8 cellular contexts compared by ENCODE assay signal in the genomic region with DNA sequence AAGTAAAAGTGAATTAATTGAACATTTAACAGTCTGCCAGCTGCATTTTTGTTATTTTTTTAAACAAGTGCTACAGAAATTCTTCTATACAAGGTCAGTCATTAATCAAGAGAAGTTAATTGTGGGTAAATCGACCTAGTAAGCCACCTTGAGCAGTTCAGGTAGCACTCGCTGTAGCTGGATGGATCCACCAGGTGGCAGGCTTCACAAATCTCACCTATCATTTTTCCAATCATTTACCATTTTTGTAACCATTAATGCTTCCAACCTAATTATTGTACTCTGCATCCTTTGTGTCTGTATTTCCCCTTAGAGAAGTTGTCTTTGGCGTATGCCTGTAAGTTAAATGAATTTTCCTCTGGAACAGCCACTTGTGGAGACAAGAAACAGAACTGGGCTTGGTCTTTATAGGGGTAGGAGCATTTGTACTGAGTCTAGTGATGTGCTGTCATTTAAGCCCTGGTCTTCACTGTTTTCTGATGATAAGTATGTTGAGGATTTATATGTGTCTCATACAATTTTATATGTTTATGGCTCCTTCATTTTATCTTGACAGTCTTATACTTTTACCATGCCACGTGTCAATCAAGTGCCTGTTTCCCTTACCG. TPM values are rescaled to one million over a fixed set of nuclear protein-coding genes. Genes with fewer than 3 reads are reported as not detected.
DNase-seq lines count a peak whose midpoint lies in the region; ATAC-seq and TF ChIP-seq lines count a peak whose summit lies in the region.

No MANE protein-coding gene starts in this region.

- peak; percentile 60 for DNase-seq in BE2C
- peak; percentile 32 for DNase-seq in IMR-90
- DNase-seq in WERI-Rb-1, result peak; percentile 32
- DNase-seq in cerebellum (ENCODE audit: low spot score), result peak; percentile 44
- peak; percentile 13 for DNase-seq in middle frontal gyrus (ENCODE audit: extremely low spot score, low spot score)
- DNase-seq in aorta, result no peak
- DNase-seq in GDM1 (lab: John Stamatoyannopoulos, UW), result no peak

- H3K9ac ChIP-seq in IMR-90 (ENCODE audit: low read depth, low read length), result no peak overlapping the region

- no peak overlapping the region for H2BK5ac ChIP-seq in IMR-90 (ENCODE audit: low read depth, low read length, poor library complexity, severe bottlenecking)

- ATAC-seq in GM18907 (IDR thresholded peaks at IDR 0.05; ENCODE audit: unreplicated experiment) (peak; percentile 67), IMR-90 (ENCODE audit: low read depth) (peak; percentile 40; the same call in 1 of the 2 replicates), aorta (ENCODE audit: low FRiP score) (peak; percentile 60)

- H3K18ac ChIP-seq in IMR-90 (ENCODE audit: low read depth, low read length), result no peak overlapping the region

- H2BK120ac ChIP-seq in IMR-90 (ENCODE audit: low read depth, low read length), result no peak overlapping the region

- H3K9me1 ChIP-seq in IMR-90 (ENCODE audit: insufficient read depth, low read length), result no peaks in the 10 kb centered on the region

- H4K20me1 ChIP-seq in IMR-90 (ENCODE audit: insufficient read depth, low read length), result no peaks in the 10 kb centered on the region

- dilution Hi-C loops in IMR-90 (cut with HindIII; ENCODE audit: low sequenced_read_pairs, unreplicated experiment), result no loop called here

- no peak overlapping the region for H2AFZ ChIP-seq in IMR-90 (replicated peaks; ENCODE audit: low read length, poor library complexity)

- intact Hi-C loops in IMR-90 (cut with micrococcal nuclease), result loop anchor here (1.0 to 2.0 kb wide), 2 partner anchors 52 to 1096 kb away; no protein-coding TSS in a partner anchor
- intact Hi-C loops in aorta (cut with DNase I), result loop anchor here (2.0 kb wide), 1 partner anchor 52 kb away; no protein-coding TSS in a partner anchor

- no CpG with 5 or more reads among the region's 5 CpGs for WGBS in IMR-90 (ENCODE audit: extremely low coverage in 2 of 2, insufficient read length in 1 of 2), 2 experiments
- WGBS in aorta, 2 donors, result 59 to 63% methylated on average over 5 of the region's 5 CpGs

- CTCF ChIA-PET in IMR-90 (lab: Yijun Ruan, JAX), result interaction anchor here (0.6 to 1.4 kb wide), 3 partner anchors 10 to 465 kb away, joined by 3 to 5 read pairs (median 3); no protein-coding TSS in a partner anchor

- H4K91ac ChIP-seq in IMR-90 (ENCODE audit: insufficient read depth, low read depth, low read length), result no peak overlapping the region

- H3K14ac ChIP-seq in IMR-90 (replicated peaks; ENCODE audit: low read depth, low read length), result no peak overlapping the region

- no peak overlapping the region for H3K56ac ChIP-seq in IMR-90 (ENCODE audit: extremely low read depth, insufficient read depth, low read length)

- TF ChIP-seq RAD21 in IMR-90 (IDR thresholded peaks at IDR 0.05; ENCODE audit: low read length), result peak; percentile 57

- no peak overlapping the region for H2BK15ac ChIP-seq in IMR-90 (ENCODE audit: low read depth, low read length)

- in situ Hi-C loops in IMR-90 (cut with MboI; ENCODE audit: low sequenced_read_pairs), result no loop called here

- H3K79me1 ChIP-seq in IMR-90 (ENCODE audit: low read depth in 1 of 2, low read length in 2 of 2), result no peaks in the 10 kb centered on the region; a peak in 1 of 4 replicates

- no TSS peak for BruUV-seq in IMR-90 (replicated peaks; lab: Mats Ljungman, UMichigan)

- H3K4me2 ChIP-seq in IMR-90 (ENCODE audit: low read depth, low read length), result no peak overlapping the region

- no peak overlapping the region for H2BK20ac ChIP-seq in IMR-90 (ENCODE audit: low read depth, low read length)

- H4K5ac ChIP-seq in IMR-90 (ENCODE audit: low read depth, low read length), result no peak overlapping the region

- H3K36me3 ChIP-seq in BE2C (no peaks in the 10 kb centered on the region), IMR-90 (ENCODE audit: control insufficient read depth, insufficient read depth, low read length) (peaks cover 9% of the 10 kb centered on the region), WERI-Rb-1 (no peaks in the 10 kb centered on the region), aorta (ENCODE audit: control insufficient read depth in 1 of 2, insufficient read depth in 2 of 2, low read length in 1 of 2) (peaks cover 0 to 11% of the 10 kb centered on the region in 2 donors)

- TF ChIP-seq CTCF in BE2C (IDR thresholded peaks at IDR 0.05; ENCODE audit: low read depth, low read length), result peak; percentile 91
- peak; percentile 65 for TF ChIP-seq CTCF in IMR-90 (conservative IDR thresholded peaks at IDR 0.05; ENCODE audit: low read depth, low read length)
- TF ChIP-seq CTCF in WERI-Rb-1 (IDR thresholded peaks at IDR 0.05; ENCODE audit: low read depth, low read length), result peak; percentile 74

- H3K4me1 ChIP-seq in BE2C, result peaks cover 13% of the 10 kb centered on the region
- H3K4me1 ChIP-seq in IMR-90 (ENCODE audit: control insufficient read depth, insufficient read depth, low read length), result no peaks in the 10 kb centered on the region
- H3K4me1 ChIP-seq in aorta (ENCODE audit: control insufficient read depth in 1 of 2, insufficient read depth in 2 of 2, low read length in 2 of 2), result no peaks in the 10 kb centered on the region

- H3K23ac ChIP-seq in IMR-90 (ENCODE audit: low read depth, low read length), result no peak overlapping the region

- POLR2A ChIA-PET in IMR-90 (lab: Charles Lee; ENCODE audit: unreplicated experiment), result no interaction called here

- no peak for TF ChIP-seq POLR2A in IMR-90 (IDR thresholded peaks at IDR 0.05; ENCODE audit: low read depth, low read length)

- H2AK5ac ChIP-seq in IMR-90 (ENCODE audit: low read depth, low read length), result no peak overlapping the region

- H3K27ac ChIP-seq in IMR-90 (ENCODE audit: insufficient read depth, low read length), result no peak overlapping the region
- no peak overlapping the region for H3K27ac ChIP-seq in WERI-Rb-1
- no peak overlapping the region for H3K27ac ChIP-seq in aorta (ENCODE audit: low read depth in 1 of 2, low read length in 2 of 2)

- H3K27me3 ChIP-seq in BE2C (no peaks in the 10 kb centered on the region), IMR-90 (ENCODE audit: control insufficient read depth, insufficient read depth, low read length) (no peaks in the 10 kb centered on the region), WERI-Rb-1 (ENCODE audit: insufficient read depth, low read depth, severe bottlenecking) (no peaks in the 10 kb centered on the region), aorta (ENCODE audit: control insufficient read depth in 1 of 2, insufficient read depth in 2 of 2, low read length in 1 of 2) (no peaks in the 10 kb centered on the region)

- H2AK9ac ChIP-seq in IMR-90 (replicated peaks; ENCODE audit: low read depth, low read length, poor library complexity), result no peak overlapping the region

- H3K4me3 ChIP-seq in BE2C (ENCODE audit: low read depth, low read length) (no peak overlapping the region), IMR-90 (ENCODE audit: insufficient read depth, low read depth, low read length) (no peak overlapping the region), WERI-Rb-1 (ENCODE audit: low read depth, low read length) (no peak overlapping the region), aorta (ENCODE audit: low read length in 2 of 2) (no peak overlapping the region)

- no peak overlapping the region for H4K8ac ChIP-seq in IMR-90 (ENCODE audit: low read depth in 2 of 2, low read length in 2 of 2)

- no peaks in the 10 kb centered on the region for H3K9me3 ChIP-seq in BE2C
- no peaks in the 10 kb centered on the region for H3K9me3 ChIP-seq in IMR-90 (ENCODE audit: control insufficient read depth, insufficient read depth, low read length)
- H3K9me3 ChIP-seq in WERI-Rb-1 (ENCODE audit: severe bottlenecking), result no peaks in the 10 kb centered on the region
- H3K9me3 ChIP-seq in aorta (ENCODE audit: control insufficient read depth, low read length), result no peaks in the 10 kb centered on the region

- H3K4ac ChIP-seq in IMR-90 (ENCODE audit: low read depth, low read length), result no peak overlapping the region

TF ChIP-seq in IMR-90, 13 proteins besides CTCF, POLR2A, EP300 and RAD21:
- TF ChIP-seq SMC3 (IDR thresholded peaks at IDR 0.05; ENCODE audit: low read depth, low read length) (peak; percentile 66), RCOR1 (IDR thresholded peaks at IDR 0.05; ENCODE audit: insufficient replicate concordance, low read length) (no peak)

RNA-seq across cellular contexts. Expression of a gene that starts 39.5 kb away (rescaled TPM):
- polyA plus RNA-seq in BE2C (2012; ENCODE audit: insufficient read depth, insufficient read length, low read depth), result not detected
- not detected in 2 replicates for total RNA-seq in IMR-90 (2012; rRNA removed)
- polyA plus RNA-seq in IMR-90 (2012; rRNA removed), result not detected in 2 replicates
- polyA plus RNA-seq in IMR-90 (2012; cell fraction: cytosol; rRNA removed), result not detected in 2 replicates
- not detected in 2 replicates for polyA plus RNA-seq in IMR-90 (2012; cell fraction: nucleus; rRNA removed; ENCODE audit: low replicate concordance)
- total RNA-seq in cerebellum, result 0.64 TPM
- 1 to 10 TPM; 1.6 to 3.0 TPM for total RNA-seq in aorta
- polyA plus RNA-seq in aorta, result 1 to 10 TPM in 1 of 2 donors, under 1 TPM in 1; 0.18 to 1.4 TPM

Comparison
In these comparisons a context has a peak if more than half of its experiments do, and no peak if none do; other contexts are left out.
1. DNase-seq: peak in BE2C (single experiment), IMR-90 (single experiment), WERI-Rb-1 (single experiment), cerebellum (single experiment) and middle frontal gyrus (single experiment); none in aorta (0 of 2) and GDM1 (single experiment).
2. Peak in every context shown above with its lines, with median percentiles within 50 percentile points of each other: CTCF ChIP-seq and ATAC-seq.